Comparison of ENCODE assay signal across 8 cellular contexts in genomic region chr10:87771871-87772500, GRCh38. TPM values are rescaled to one million over a fixed set of nuclear protein-coding genes. Genes with fewer than 3 reads are reported as not detected.
A peak's percentile ranks its signal among the peaks of the same experiment; 100 is the strongest.
DNase-seq lines count a peak whose midpoint lies in the region; ATAC-seq, FAIRE-seq and TF ChIP-seq lines count a peak whose summit lies in the region.

No MANE protein-coding gene starts in this region.

- FAIRE-seq in endothelial cell of umbilical vein (lab: Jason Lieb, UNC), result no peak

- H3K27me3 ChIP-seq in cardiac muscle cell (no peaks in the 10 kb centered on the region), right atrium auricular region (no peaks in the 10 kb centered on the region), endothelial cell of umbilical vein (ENCODE audit: control insufficient read depth in 2 of 2, insufficient read depth in 2 of 2, low read length in 2 of 2) (no peaks in the 10 kb centered on the region), osteoblast (ENCODE audit: insufficient read depth, low read length) (no peaks in the 10 kb centered on the region)

- CTCF ChIA-PET in endothelial cell of umbilical vein (lab: Charles Lee), result interaction anchor here (0.7 to 3.3 kb wide), 10 partner anchors 11 to 239 kb away, joined by 3 to 23 read pairs (median 8); partner anchors contain the start of gene PAPSS2

- H3K4me2 ChIP-seq in endothelial cell of umbilical vein (ENCODE audit: insufficient read depth, low read length) (no peak overlapping the region), osteoblast (ENCODE audit: insufficient read depth, low read length) (no peak overlapping the region)

- POLR2A ChIA-PET in endothelial cell of umbilical vein (lab: Charles Lee), result no interaction called here

- H2AFZ ChIP-seq in endothelial cell of umbilical vein (ENCODE audit: low read depth, low read length) (no peak overlapping the region), osteoblast (ENCODE audit: low read length) (no peak overlapping the region)

- no TSS peak for BruUV-seq in endothelial cell of umbilical vein (replicated peaks; lab: Mats Ljungman, UMichigan)

- TF ChIP-seq CTCF in cardiac muscle cell (IDR thresholded peaks at IDR 0.05; ENCODE audit: low read depth, low read length), result peak; percentile 48
- peak in 1 of 2 donors; percentile 64 for TF ChIP-seq CTCF in right atrium auricular region (IDR thresholded peaks at IDR 0.05)
- TF ChIP-seq CTCF in endothelial cell of umbilical vein (IDR thresholded peaks at IDR 0.05; ENCODE audit: extremely low read depth in 1 of 2, insufficient read depth in 1 of 2, low read depth in 1 of 2, low read length in 2 of 2), result peak; percentile 21 to 35
- peak; percentile 48 for TF ChIP-seq CTCF in osteoblast (IDR thresholded peaks at IDR 0.05; ENCODE audit: extremely low read depth, low read depth, low read length)

- H3K79me2 ChIP-seq in endothelial cell of umbilical vein (ENCODE audit: control insufficient read depth, insufficient read depth, low read length) (no peaks in the 10 kb centered on the region), osteoblast (ENCODE audit: insufficient read depth, low read length) (no peaks in the 10 kb centered on the region)

- intact Hi-C loops in endothelial cell of umbilical vein (cut with micrococcal nuclease), result loop anchor here (1.0 to 2.0 kb wide), 3 partner anchors 37 to 239 kb away; no protein-coding TSS in a partner anchor

- dilution Hi-C loops in endothelial cell of umbilical vein (cut with MboI; ENCODE audit: extremely low pct_ligation_motif_present, low sequenced_read_pairs), result no loop called here

- no peaks in the 10 kb centered on the region for H4K20me1 ChIP-seq in endothelial cell of umbilical vein (replicated peaks; ENCODE audit: control insufficient read depth, extremely low read depth, insufficient read depth, low read length)
- H4K20me1 ChIP-seq in osteoblast (ENCODE audit: insufficient read depth, low read length), result no peaks in the 10 kb centered on the region

- H3K36me3 ChIP-seq in cardiac muscle cell, result peaks cover 34% of the 10 kb centered on the region
- peaks cover 36% of the 10 kb centered on the region for H3K36me3 ChIP-seq in right atrium auricular region
- peaks cover 0 to 3% of the 10 kb centered on the region in 2 experiments for H3K36me3 ChIP-seq in endothelial cell of umbilical vein (ENCODE audit: control insufficient read depth in 2 of 2, extremely low read depth in 1 of 2, insufficient read depth in 2 of 2, low read length in 2 of 2)
- H3K36me3 ChIP-seq in osteoblast (ENCODE audit: insufficient read depth, low read length), result peaks cover 11% of the 10 kb centered on the region

- no peak overlapping the region for H3K27ac ChIP-seq in cardiac muscle cell
- no peak overlapping the region for H3K27ac ChIP-seq in right atrium auricular region
- no peak overlapping the region for H3K27ac ChIP-seq in endothelial cell of umbilical vein (ENCODE audit: insufficient read depth, low read depth, low read length)
- no peak overlapping the region for H3K27ac ChIP-seq in osteoblast (ENCODE audit: low read depth, low read length)

- ATAC-seq in GM19351 (IDR thresholded peaks at IDR 0.05; ENCODE audit: unreplicated experiment), result no peak
- ATAC-seq in HG03159 (IDR thresholded peaks at IDR 0.05; ENCODE audit: unreplicated experiment), result no peak
- no peak for ATAC-seq in HG03378 (IDR thresholded peaks at IDR 0.05; ENCODE audit: unreplicated experiment)

- no peaks in the 10 kb centered on the region for H3K9me1 ChIP-seq in endothelial cell of umbilical vein (replicated peaks; ENCODE audit: control insufficient read depth, extremely low read depth, insufficient read depth, low read length)

- H3K4me1 ChIP-seq in cardiac muscle cell (ENCODE audit: low read depth) (no peaks in the 10 kb centered on the region), right atrium auricular region (no peaks in the 10 kb centered on the region), endothelial cell of umbilical vein (ENCODE audit: control insufficient read depth, extremely low read depth, insufficient read depth, low read length) (peaks cover 17% of the 10 kb centered on the region), osteoblast (ENCODE audit: insufficient read depth, low read length) (peaks cover 13% of the 10 kb centered on the region)

- H3K4me3 ChIP-seq in cardiac muscle cell (no peak overlapping the region), right atrium auricular region (no peak overlapping the region), endothelial cell of umbilical vein (replicated peaks in 1 of 3; ENCODE audit: insufficient read depth in 1 of 3, low read depth in 1 of 3, low read length in 3 of 3) (no peak overlapping the region), osteoblast (ENCODE audit: insufficient read depth, low read length) (no peak overlapping the region)

- DNase-seq in cardiac muscle cell (ENCODE audit: low read depth in 1 of 2, low spot score in 1 of 2) (peak; percentile 38 to 59), right atrium auricular region (ENCODE audit: low spot score) (no peak), NOMO-1 treated with dmso at 0.1 percent for 144 hours (lab: John Stamatoyannopoulos, UW; ENCODE audit: unreplicated experiment) (peak; percentile 10), endothelial cell of umbilical vein (ENCODE audit: low read depth, low spot score) (peak; percentile 57), osteoblast (ENCODE audit: insufficient read length, low spot score, missing footprints) (no peak)

- no peak overlapping the region for H3K9ac ChIP-seq in endothelial cell of umbilical vein (replicated peaks; ENCODE audit: extremely low read depth, insufficient read depth, low read length)

- TF ChIP-seq POLR2A in endothelial cell of umbilical vein (IDR thresholded peaks at IDR 0.05; ENCODE audit: low read depth, low read length), result no peak

- H3K9me3 ChIP-seq in cardiac muscle cell (ENCODE audit: low read depth), result no peaks in the 10 kb centered on the region
- H3K9me3 ChIP-seq in right atrium auricular region, result no peaks in the 10 kb centered on the region
- H3K9me3 ChIP-seq in endothelial cell of umbilical vein (replicated peaks; ENCODE audit: control insufficient read depth, insufficient read depth, low read length), result no peaks in the 10 kb centered on the region
- H3K9me3 ChIP-seq in osteoblast (ENCODE audit: low read depth, low read length), result no peaks in the 10 kb centered on the region

TF ChIP-seq in endothelial cell of umbilical vein, 7 proteins besides CTCF, POLR2A, EP300 and RAD21:
- TF ChIP-seq JUN (IDR thresholded peaks at IDR 0.05; ENCODE audit: borderline replicate concordance, insufficient read depth, insufficient read length, low read depth), result no peak
- no peak for TF ChIP-seq FOS (IDR thresholded peaks at IDR 0.05; ENCODE audit: borderline replicate concordance, insufficient read depth, low read length)
- no peak for TF ChIP-seq EZH2 (IDR thresholded peaks at IDR 0.05; ENCODE audit: borderline replicate concordance, low read depth, low read length, severe bottlenecking)
- no peak for TF ChIP-seq MYC (IDR thresholded peaks at IDR 0.05; ENCODE audit: low read depth, low read length)
- TF ChIP-seq GATA2 (IDR thresholded peaks at IDR 0.05; ENCODE audit: insufficient read depth, insufficient read length, low read depth, low read length), result no peak
- TF ChIP-seq POLR2AphosphoS5 (IDR thresholded peaks at IDR 0.05; ENCODE audit: insufficient read depth, low read depth, low read length), result no peak
- no peak for TF ChIP-seq MAX (IDR thresholded peaks at IDR 0.05; ENCODE audit: insufficient read depth, insufficient read length)

RNA-seq across cellular contexts. Expression of gene ATAD1, which starts 46.0 kb away (rescaled TPM):
- 41.6 and 47.4 TPM in 2 replicates for total RNA-seq in cardiac muscle cell
- 82.5 and 103 TPM in 2 replicates for polyA plus RNA-seq in cardiac muscle cell
- 10 to 100 TPM; 59.5 to 80.3 TPM for total RNA-seq in right atrium auricular region
- total RNA-seq in endothelial cell of umbilical vein, result 23.6 and 25.8 TPM in 2 replicates
- 4.6 and 5.2 TPM in 2 replicates for polyA plus RNA-seq in endothelial cell of umbilical vein
- 8.2 and 8.3 TPM in 2 replicates for polyA plus RNA-seq in endothelial cell of umbilical vein (2011; cell fraction: cytosol; rRNA removed)
- polyA plus RNA-seq in endothelial cell of umbilical vein (2011; cell fraction: nucleus; rRNA removed), result 13.7 and 19.0 TPM in 2 replicates
- polyA plus RNA-seq in endothelial cell of umbilical vein (2012), result 23.8 and 24.2 TPM in 2 replicates
- polyA minus RNA-seq in endothelial cell of umbilical vein, result 9.9 and 11.8 TPM in 2 replicates
- 45.0 TPM for polyA minus RNA-seq in endothelial cell of umbilical vein (2011; cell fraction: cytosol; rRNA and poly(A)+ RNA removed)
- 17.0 and 21.3 TPM in 2 replicates for polyA minus RNA-seq in endothelial cell of umbilical vein (2011; cell fraction: nucleus; rRNA and poly(A)+ RNA removed)
- 43.8 and 43.9 TPM in 2 replicates for total RNA-seq in osteoblast

Comparison
In these comparisons a context has a peak if more than half of its experiments do, and no peak if none do; other contexts are left out.
1. DNase-seq: peak in cardiac muscle cell (2 of 2), NOMO-1 treated with dmso at 0.1 percent for 144 hours (single experiment) and endothelial cell of umbilical vein (single experiment); none in right atrium auricular region (single experiment) and osteoblast (single experiment).